Comparison of ENCODE assay signal across 1 cellular context in the genomic region with DNA sequence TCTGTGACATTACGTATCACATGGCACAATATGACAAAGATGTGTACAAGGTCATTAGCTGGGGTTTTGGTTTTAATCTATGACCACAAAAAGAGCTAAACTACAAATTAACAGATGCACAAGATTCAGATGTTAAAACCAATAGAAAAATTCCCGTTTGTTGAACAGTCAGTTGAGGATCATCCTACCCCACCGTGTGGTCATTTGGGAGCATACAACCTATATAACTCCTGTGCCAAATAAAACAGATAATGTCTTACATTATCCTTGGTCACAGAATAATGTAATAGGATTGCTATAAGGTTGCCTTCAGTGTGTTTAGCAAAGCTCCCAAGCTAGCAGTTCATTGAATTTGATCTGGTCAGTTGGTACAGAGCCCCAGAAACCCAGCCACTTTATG.
TF ChIP-seq lines count a peak whose summit lies in the region.

No MANE protein-coding gene starts in this region.

TF ChIP-seq in IMR-90, 13 proteins besides CTCF, POLR2A, EP300 and RAD21 (continued from another document):
- TF ChIP-seq, protein P1, sequence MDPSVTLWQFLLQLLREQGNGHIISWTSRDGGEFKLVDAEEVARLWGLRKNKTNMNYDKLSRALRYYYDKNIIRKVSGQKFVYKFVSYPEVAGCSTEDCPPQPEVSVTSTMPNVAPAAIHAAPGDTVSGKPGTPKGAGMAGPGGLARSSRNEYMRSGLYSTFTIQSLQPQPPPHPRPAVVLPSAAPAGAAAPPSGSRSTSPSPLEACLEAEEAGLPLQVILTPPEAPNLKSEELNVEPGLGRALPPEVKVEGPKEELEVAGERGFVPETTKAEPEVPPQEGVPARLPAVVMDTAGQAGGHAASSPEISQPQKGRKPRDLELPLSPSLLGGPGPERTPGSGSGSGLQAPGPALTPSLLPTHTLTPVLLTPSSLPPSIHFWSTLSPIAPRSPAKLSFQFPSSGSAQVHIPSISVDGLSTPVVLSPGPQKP (IDR thresholded peaks at IDR 0.05; ENCODE audit: borderline replicate concordance, low read depth, low read length) = no peak
- no peak for TF ChIP-seq RCOR1 (IDR thresholded peaks at IDR 0.05; ENCODE audit: insufficient replicate concordance, low read length)
- no peak for TF ChIP-seq MAZ (IDR thresholded peaks at IDR 0.05; ENCODE audit: borderline replicate concordance, low read depth, low read length)
- no peak for TF ChIP-seq BHLHE40 (IDR thresholded peaks at IDR 0.05; ENCODE audit: low read depth, low read length)
- no peak for TF ChIP-seq SMC3 (IDR thresholded peaks at IDR 0.05; ENCODE audit: low read depth, low read length)
